Comparison of ENCODE assay signal across 20 cellular contexts in genomic region chr3:61680617-61681016, GRCh38.
A peak's percentile ranks its signal among the peaks of the same experiment; 100 is the strongest.
DNase-seq lines count a peak whose midpoint lies in the region; ATAC-seq and TF ChIP-seq lines count a peak whose summit lies in the region.
"Had no signal": no experiment of that assay in that cellular context is flagged by ENCODE, and none has a peak within 500 bp of the region (broad histone marks: within the 10 kb centered on the region; RNA-seq: fewer than 3 reads in every experiment).

No MANE protein-coding gene starts in this region.

- H3K9me3 Mint-ChIP-seq in endodermal cell: no peaks in the 10 kb centered on the region
- H3K9me3 Mint-ChIP-seq in nephron progenitor cell: no peaks in the 10 kb centered on the region
- H3K9me3 Mint-ChIP-seq in stimulated activated memory B cell treated with anti-CD40 and anti-IgM and Interleukin-4, amounts not matched to agents 10 μg/mL and 1 μg/mL and 100 μg/mL, for 72 hours: no peaks in the 10 kb centered on the region
- H3K9me3 Mint-ChIP-seq: CD4-positive, alpha-beta T cell; HFFc6 had no signal

- no peak for ATAC-seq in stimulated activated memory B cell treated with anti-CD40 and anti-IgM and Interleukin-4, amounts not matched to agents 10 μg/mL and 1 μg/mL and 100 μg/mL, for 72 hours
- ATAC-seq: HCT116 had no signal

- H3K36me3 Mint-ChIP-seq in endodermal cell (ENCODE audit: low read depth) (no peaks in the 10 kb centered on the region), nephron progenitor cell (ENCODE audit: low read depth) (peaks cover 12% of the 10 kb centered on the region)
- H3K36me3 Mint-ChIP-seq in stimulated activated memory B cell treated with anti-CD40 and anti-IgM and Interleukin-4, amounts not matched to agents 10 μg/mL and 1 μg/mL and 100 μg/mL, for 72 hours: no peaks in the 10 kb centered on the region
- H3K36me3 Mint-ChIP-seq: CD14-positive monocyte; CD8-positive, alpha-beta memory T cell had no signal

- no peaks in the 10 kb centered on the region for H3K27me3 ChIP-seq in endodermal cell (ENCODE audit: control insufficient read depth, insufficient read depth, low read length, poor library complexity, severe bottlenecking)
- H3K27me3 ChIP-seq: BE2C; BLaER1 treated with 17β-estradiol and CSF1 and Interleukin-3, amounts not matched to agents 10 nM and 100 nM had no signal

- H3K9me3 ChIP-seq in endodermal cell (ENCODE audit: control insufficient read depth, low read length): no peaks in the 10 kb centered on the region
- H3K9me3 ChIP-seq: BE2C; BLaER1 treated with 17β-estradiol and CSF1 and Interleukin-3, amounts not matched to agents 10 nM and 100 nM had no signal

- H3K27ac ChIP-seq in endodermal cell (ENCODE audit: low read depth, low read length): no peak overlapping the region
- H3K27ac ChIP-seq: 22Rv1; BLaER1 treated with 17β-estradiol and CSF1 and Interleukin-3, amounts not matched to agents 10 nM and 100 nM had no signal

- no peak overlapping the region for H3K9ac ChIP-seq in endodermal cell (ENCODE audit: extremely low read depth, low read length, poor library complexity, severe bottlenecking)
- H3K9ac ChIP-seq: BLaER1 treated with 17β-estradiol and CSF1 and Interleukin-3, amounts not matched to agents 10 nM and 100 nM had no signal

- WGBS in endodermal cell (ENCODE audit: insufficient coverage in 1 of 2, insufficient read length in 1 of 2), 2 experiments: 67% methylated on average over 2 of the region's 3 CpGs; no CpG with 5 or more reads in 1 of the 2 experiments

- H3K27ac Mint-ChIP-seq in endodermal cell (peak overlapping the region; percentile 50), nephron progenitor cell (peak overlapping the region; percentile 23)
- no peak overlapping the region for H3K27ac Mint-ChIP-seq in stimulated activated memory B cell treated with anti-CD40 and anti-IgM and Interleukin-4, amounts not matched to agents 10 μg/mL and 1 μg/mL and 100 μg/mL, for 72 hours
- H3K27ac Mint-ChIP-seq: CD4-positive, alpha-beta T cell; CD8-positive, alpha-beta memory T cell had no signal

- H3K4me1 ChIP-seq in endodermal cell (ENCODE audit: control insufficient read depth, insufficient read depth, low read length): peaks cover 14% of the 10 kb centered on the region
- H3K4me1 ChIP-seq: BE2C had no signal

- peaks cover 65% of the 10 kb centered on the region for H3K4me1 Mint-ChIP-seq in endodermal cell
- H3K4me1 Mint-ChIP-seq in nephron progenitor cell: peaks cover 75% of the 10 kb centered on the region
- no peaks in the 10 kb centered on the region for H3K4me1 Mint-ChIP-seq in stimulated activated memory B cell treated with anti-CD40 and anti-IgM and Interleukin-4, amounts not matched to agents 10 μg/mL and 1 μg/mL and 100 μg/mL, for 72 hours
- H3K4me1 Mint-ChIP-seq: CD14-positive monocyte; CD8-positive, alpha-beta memory T cell had no signal

- TF ChIP-seq CTCF in endodermal cell (conservative IDR thresholded peaks at IDR 0.05) (no peak), nephron progenitor cell (IDR thresholded peaks at IDR 0.05) (no peak)

- H3K4me3 Mint-ChIP-seq in endodermal cell (no peak overlapping the region), nephron progenitor cell (no peak overlapping the region)
- no peak overlapping the region for H3K4me3 Mint-ChIP-seq in stimulated activated memory B cell treated with anti-CD40 and anti-IgM and Interleukin-4, amounts not matched to agents 10 μg/mL and 1 μg/mL and 100 μg/mL, for 72 hours
- H3K4me3 Mint-ChIP-seq: CD14-positive monocyte; CD4-positive, alpha-beta T cell; CD8-positive, alpha-beta memory T cell; HFFc6 had no signal

- no peaks in the 10 kb centered on the region for H3K27me3 Mint-ChIP-seq in endodermal cell (ENCODE audit: insufficient read depth)
- H3K27me3 Mint-ChIP-seq in nephron progenitor cell (ENCODE audit: low read depth, poor library complexity): no peaks in the 10 kb centered on the region
- no peaks in the 10 kb centered on the region for H3K27me3 Mint-ChIP-seq in stimulated activated memory B cell treated with anti-CD40 and anti-IgM and Interleukin-4, amounts not matched to agents 10 μg/mL and 1 μg/mL and 100 μg/mL, for 72 hours
- H3K27me3 Mint-ChIP-seq: CD4-positive, alpha-beta T cell had no signal

- no peaks in the 10 kb centered on the region for H3K36me3 ChIP-seq in endodermal cell (ENCODE audit: control insufficient read depth, insufficient read depth, low read length)
- H3K36me3 ChIP-seq: BE2C; BLaER1 treated with 17β-estradiol and CSF1 and Interleukin-3, amounts not matched to agents 10 nM and 100 nM had no signal

- DNase-seq in DMS 273 (lab: John Stamatoyannopoulos, UW; ENCODE audit: unreplicated experiment): peak; percentile 21
- no peak for DNase-seq in DMS 273 treated with DMSO at 0.1 percent for 48 hours (lab: John Stamatoyannopoulos, UW)
- DNase-seq in NCI-H146 treated with DMSO at 0.1 percent for 48 hours (lab: John Stamatoyannopoulos, UW; ENCODE audit: unreplicated experiment): peak; percentile 7
- peak; percentile 56 for DNase-seq in endodermal cell
- DNase-seq in nephron progenitor cell: no peak
- DNase-seq in AG08396 (ENCODE audit: low spot score): no peak
- no peak for DNase-seq in globus pallidus (ENCODE audit: low spot score)
- DNase-seq: AML-193; BE2C; CD4-positive, alpha-beta T cell; CD8-positive, alpha-beta memory T cell; DMS153; DND-41; H7; HFFc6 had no signal

- H3K4me3 ChIP-seq in endodermal cell (ENCODE audit: low read length): no peak overlapping the region
- H3K4me3 ChIP-seq: BLaER1 treated with 17β-estradiol and CSF1 and Interleukin-3, amounts not matched to agents 10 nM and 100 nM had no signal

Comparison
In these comparisons a context has a peak if more than half of its experiments do, and no peak if none do; other contexts are left out.
1. DNase-seq: peak in DMS 273 (single experiment), NCI-H146 treated with DMSO at 0.1 percent for 48 hours (single experiment) and endodermal cell (single experiment); none in DMS 273 treated with DMSO at 0.1 percent for 48 hours (single experiment), nephron progenitor cell (single experiment), AG08396 (single experiment) and globus pallidus (single experiment).